9 cellular contexts compared by ENCODE assay signal in genomic region chr11:71638801-71639519, GRCh38. TPM values are rescaled to one million over a fixed set of nuclear protein-coding genes. Genes with fewer than 3 reads are reported as not detected.
DNase-seq lines count a peak whose midpoint lies in the region; FAIRE-seq and TF ChIP-seq lines count a peak whose summit lies in the region.
"Not testable (repeated sequence)": the region's sequence is repeated elsewhere in the genome, so short reads cannot be mapped to it uniquely, and the experiment has no call there.
"Had no signal": no experiment of that assay in that cellular context is flagged by ENCODE, and none has a peak within 500 bp of the region (broad histone marks: within the 10 kb centered on the region; RNA-seq: fewer than 3 reads in every experiment).

No MANE protein-coding gene starts in this region.

- H3K4me3 ChIP-seq in BLaER1 treated with 17β-estradiol and CSF1 and Interleukin-3, amounts not matched to agents 10 nM and 100 nM, result peak overlapping the region; percentile 44 to 66 (median 54); a peak in 17 of 20 replicates
- peak overlapping the region; percentile 47 for H3K4me3 ChIP-seq in HEK293 (ENCODE audit: low read depth, low read length)
- H3K4me3 ChIP-seq in astrocyte (ENCODE audit: insufficient read depth, low read depth, low read length), result not testable (repeated sequence)

- H3K9ac ChIP-seq in BLaER1 treated with 17β-estradiol and CSF1 and Interleukin-3, amounts not matched to agents 10 nM and 100 nM, result peak overlapping the region in 3 of 11 experiments; percentile 48 to 56 (median 50); a peak in 2 of 22 replicates
- H3K9ac ChIP-seq in astrocyte (ENCODE audit: low read length), result not testable (repeated sequence)

- not testable (repeated sequence) for H3K36me3 Mint-ChIP-seq in astrocyte (ENCODE audit: low read depth, unreplicated experiment); nephron (ENCODE audit: low read depth)

- DNase-seq in NCI-H69 (lab: John Stamatoyannopoulos, UW) (peak; percentile 44), glomerular visceral epithelial cell (ENCODE audit: extremely low spot score) (peak; percentile 46)
- peak; percentile 80 for DNase-seq in activated CD4-positive, CD25-positive, alpha-beta regulatory T cell treated with anti-CD3 and anti-CD28 coated beads, Interleukin-2, amount 50 U/mL, for 72 hours
- not testable (repeated sequence) for DNase-seq in astrocyte (ENCODE audit: low read depth)
- DNase-seq in stimulated activated CD8-positive, alpha-beta memory T cell treated with anti-CD3 and anti-CD28 coated beads, Interleukin-15, amount 100 ng/mL, for 4 hours (ENCODE audit: low read depth in 2 of 2), result peak; percentile 3 to 12

- H3K4me3 Mint-ChIP-seq in astrocyte (ENCODE audit: unreplicated experiment) (peak overlapping the region; percentile 68), nephron (peak overlapping the region; percentile 50 to 67 (median 61))

- not testable (repeated sequence) for FAIRE-seq in astrocyte (lab: Jason Lieb, UNC)

- H2AFZ ChIP-seq in astrocyte (ENCODE audit: low read depth, low read length), result not testable (repeated sequence)

- H4K20me1 ChIP-seq in BLaER1 treated with 17β-estradiol and CSF1 and Interleukin-3, amounts not matched to agents 10 nM and 100 nM; astrocyte (ENCODE audit: insufficient read depth, low read length): not testable (repeated sequence)

- TF ChIP-seq CTCF in HEK293 (tag by site-specific recombination; IDR thresholded peaks at IDR 0.05), result not testable (repeated sequence)
- TF ChIP-seq CTCF in astrocyte (IDR thresholded peaks at IDR 0.05; ENCODE audit: insufficient read depth, low read depth, low read length), result peak; percentile 16
- peak; percentile 67 to 76 (median 67) for TF ChIP-seq CTCF in nephron (IDR thresholded peaks at IDR 0.05; ENCODE audit: unreplicated experiment in 3 of 3)

- H3K27ac Mint-ChIP-seq in astrocyte (ENCODE audit: unreplicated experiment), result peak overlapping the region; percentile 27
- not testable (repeated sequence) for H3K27ac Mint-ChIP-seq in nephron

- H3K4me1 Mint-ChIP-seq in astrocyte (ENCODE audit: low read depth, unreplicated experiment); nephron: not testable (repeated sequence)

- not testable (repeated sequence) for H3K9me3 Mint-ChIP-seq in astrocyte (ENCODE audit: unreplicated experiment); nephron

- H3K36me3 ChIP-seq in BLaER1 treated with 17β-estradiol and CSF1 and Interleukin-3, amounts not matched to agents 10 nM and 100 nM; HEK293 (ENCODE audit: control insufficient read depth in 2 of 2, insufficient read depth in 1 of 2, low read length in 2 of 2); astrocyte (ENCODE audit: insufficient read depth, low read length): not testable (repeated sequence)

- H3K79me2 ChIP-seq in astrocyte (ENCODE audit: insufficient read depth, low read length), result not testable (repeated sequence)

- not testable (repeated sequence) for H3K27ac ChIP-seq in BLaER1 treated with 17β-estradiol and CSF1 and Interleukin-3, amounts not matched to agents 10 nM and 100 nM; HEK293 (ENCODE audit: extremely low read depth, low read depth, low read length); astrocyte (ENCODE audit: low read depth, low read length)

- peak overlapping the region; percentile 72 to 91 (median 84) for H3K4me2 ChIP-seq in BLaER1 treated with 17β-estradiol and CSF1 and Interleukin-3, amounts not matched to agents 10 nM and 100 nM
- H3K4me2 ChIP-seq in astrocyte (ENCODE audit: low read length), result peak overlapping the region; percentile 76

- H3K9me3 ChIP-seq in BLaER1 treated with 17β-estradiol and CSF1 and Interleukin-3, amounts not matched to agents 10 nM and 100 nM (replicated peaks in 1 of 11); HEK293 (ENCODE audit: control insufficient read depth, insufficient read depth, low read depth, low read length); astrocyte (ENCODE audit: insufficient read depth, low read depth, low read length): not testable (repeated sequence)

- H3K27me3 Mint-ChIP-seq in astrocyte (ENCODE audit: low read depth, unreplicated experiment) (peaks cover 51% of the 10 kb centered on the region), nephron (ENCODE audit: low read depth) (peaks cover 47% of the 10 kb centered on the region)

- H3K4me1 ChIP-seq in BLaER1 treated with 17β-estradiol and CSF1 and Interleukin-3, amounts not matched to agents 10 nM and 100 nM; HEK293 (ENCODE audit: control insufficient read depth, insufficient read depth, low read length); astrocyte (ENCODE audit: insufficient read depth, low read length): not testable (repeated sequence)

- POLR2A ChIA-PET in HEK293 (lab: Yijun Ruan, JAX), result not testable (repeated sequence)

- CTCF ChIA-PET in HEK293 (lab: Yijun Ruan, JAX), result interaction anchor here (0.8 to 1.6 kb wide), 4 partner anchors 13 to 121 kb away, joined by 3 to 5 read pairs (median 4); no protein-coding TSS in a partner anchor

- peaks cover 13 to 27% (median 21%) of the 10 kb centered on the region in 11 experiments for H3K27me3 ChIP-seq in BLaER1 treated with 17β-estradiol and CSF1 and Interleukin-3, amounts not matched to agents 10 nM and 100 nM
- not testable (repeated sequence) for H3K27me3 ChIP-seq in astrocyte (ENCODE audit: insufficient read depth, low read length)

RNA-seq across cellular contexts. Expression of gene KRTAP5-11, which starts 56.3 kb away (rescaled TPM):
- not detected in 2 replicates for total RNA-seq in astrocyte
- total RNA-seq: glomerular endothelial cell had no signal
